ENCODE assay signal across 10 cellular contexts in the genomic region with DNA sequence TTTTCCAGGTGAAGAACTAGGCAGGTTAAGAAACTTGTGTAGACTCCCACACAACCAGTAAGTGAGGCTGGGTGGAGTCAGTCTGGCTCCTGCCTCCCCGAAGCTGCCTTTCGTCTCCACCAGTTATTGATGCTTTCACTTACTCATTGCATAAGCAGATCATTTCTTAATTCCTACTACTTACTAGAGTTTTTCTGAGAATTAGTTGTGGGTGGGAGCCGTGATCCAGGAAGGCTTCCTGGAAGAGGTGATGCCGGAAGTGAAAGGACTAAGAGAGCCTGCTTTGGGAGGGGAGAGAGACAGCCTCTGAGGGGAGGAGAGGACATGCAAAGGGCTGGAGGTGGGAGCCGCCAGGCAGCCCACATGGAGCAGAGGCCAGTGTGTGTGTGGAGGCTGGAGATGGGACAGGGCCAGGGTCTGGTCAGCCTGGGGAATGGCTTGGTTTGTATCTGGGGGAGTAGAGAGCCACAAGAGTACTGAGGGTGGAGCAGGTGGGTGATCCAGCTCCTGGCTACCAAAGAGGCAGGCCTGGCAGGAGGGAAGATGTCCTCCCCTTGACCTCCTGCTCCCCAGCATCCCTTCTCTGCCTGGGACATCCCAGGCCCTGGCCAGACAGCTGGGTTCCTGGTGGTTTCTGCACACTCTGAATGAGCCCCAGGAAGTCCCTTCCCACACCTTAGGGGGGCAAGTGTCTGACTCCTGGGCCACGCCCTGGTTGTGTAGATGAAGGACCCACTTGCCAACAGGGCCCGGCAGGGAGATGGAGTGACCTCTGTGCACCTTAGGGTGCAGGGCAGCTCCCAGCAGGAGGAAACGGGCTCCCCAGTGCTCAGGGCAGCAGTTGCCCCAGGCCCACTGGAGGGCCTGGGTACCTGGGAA. TPM values are rescaled to one million over a fixed set of nuclear protein-coding genes. Genes with fewer than 3 reads are reported as not detected.
A peak's percentile ranks its signal among the peaks of the same experiment; 100 is the strongest.
DNase-seq lines count a peak whose midpoint lies in the region; ATAC-seq, FAIRE-seq and TF ChIP-seq lines count a peak whose summit lies in the region.
"Had no signal": no experiment of that assay in that cellular context is flagged by ENCODE, and none has a peak within 500 bp of the region (broad histone marks: within the 10 kb centered on the region; RNA-seq: fewer than 3 reads in every experiment).

No MANE protein-coding gene starts in this region.

- H3K4me3 Mint-ChIP-seq in activated T-cell treated with anti-CD3 and anti-CD28 coated beads, Interleukin-2, amount 50 U/mL, for 24 hours: peak overlapping the region; percentile 57
- H3K4me3 Mint-ChIP-seq in stimulated activated naive CD8-positive, alpha-beta T cell treated with anti-CD3 and anti-CD28 coated beads, Interleukin-15, Interleukin-2, amounts not matched to agents 100 ng/mL and 50 ng/mL, for 24 hours: peak overlapping the region; percentile 70

- TF ChIP-seq CTCF in kidney (IDR thresholded peaks at IDR 0.05; ENCODE audit: borderline replicate concordance, extremely low read depth, insufficient read depth): no peak

- H3K36me3 Mint-ChIP-seq in activated T-cell treated with anti-CD3 and anti-CD28 coated beads, Interleukin-2, amount 50 U/mL, for 24 hours (ENCODE audit: low read depth): peaks cover 81% of the 10 kb centered on the region
- H3K36me3 Mint-ChIP-seq in stimulated activated naive CD8-positive, alpha-beta T cell treated with anti-CD3 and anti-CD28 coated beads, Interleukin-15, Interleukin-2, amounts not matched to agents 100 ng/mL and 50 ng/mL, for 24 hours (ENCODE audit: low read depth): peaks cover 26% of the 10 kb centered on the region

- H3K9ac ChIP-seq in kidney (ENCODE audit: low read length in 2 of 2): no peak overlapping the region

- no peaks in the 10 kb centered on the region for H3K27me3 Mint-ChIP-seq in activated T-cell treated with anti-CD3 and anti-CD28 coated beads, Interleukin-2, amount 50 U/mL, for 24 hours
- H3K27me3 Mint-ChIP-seq in stimulated activated naive CD8-positive, alpha-beta T cell treated with anti-CD3 and anti-CD28 coated beads, Interleukin-15, Interleukin-2, amounts not matched to agents 100 ng/mL and 50 ng/mL, for 24 hours: no peaks in the 10 kb centered on the region

- FAIRE-seq in kidney (lab: Jason Lieb, UNC): no peak
- FAIRE-seq: islet of Langerhans had no signal

- DNase-seq in activated T-cell treated with anti-CD3 and anti-CD28 coated beads, Interleukin-2, amount 50 U/mL, for 1 hour: peak; percentile 32
- DNase-seq in activated T-cell treated with anti-CD3 and anti-CD28 coated beads for 4 hours (no peak), kidney (peak; percentile 58)
- DNase-seq in activated T-cell treated with anti-CD3 and anti-CD28 coated beads, Interleukin-2, amount 50 U/mL, for 24 hours: peak; percentile 57

- peaks cover 49% of the 10 kb centered on the region for H3K4me1 Mint-ChIP-seq in activated T-cell treated with anti-CD3 and anti-CD28 coated beads, Interleukin-2, amount 50 U/mL, for 24 hours (ENCODE audit: low read depth)
- peaks cover 36% of the 10 kb centered on the region for H3K4me1 Mint-ChIP-seq in stimulated activated naive CD8-positive, alpha-beta T cell treated with anti-CD3 and anti-CD28 coated beads, Interleukin-15, Interleukin-2, amounts not matched to agents 100 ng/mL and 50 ng/mL, for 24 hours (ENCODE audit: low read depth)

- H3K27ac ChIP-seq in kidney (ENCODE audit: low read depth in 2 of 2, low read length in 2 of 2): no peak overlapping the region
- H3K27ac ChIP-seq: VCaP had no signal

- no peaks in the 10 kb centered on the region for H3K4me1 ChIP-seq in kidney (ENCODE audit: control insufficient read depth in 1 of 2, insufficient read depth in 1 of 2, low read depth in 1 of 2, low read length in 2 of 2)

- ATAC-seq in GM21390 (IDR thresholded peaks at IDR 0.05; ENCODE audit: unreplicated experiment): no peak
- no peak for ATAC-seq in GM21737 (IDR thresholded peaks at IDR 0.05; ENCODE audit: unreplicated experiment)
- ATAC-seq in HG03469 (IDR thresholded peaks at IDR 0.05; ENCODE audit: unreplicated experiment): no peak

- H3K36me3 ChIP-seq in kidney (ENCODE audit: control insufficient read depth in 1 of 2, insufficient read depth in 2 of 2, low read length in 2 of 2): no peaks in the 10 kb centered on the region

- intact Hi-C loops in kidney (cut with DNase I): no loop called here

- peak overlapping the region; percentile 95 for H3K27ac Mint-ChIP-seq in activated T-cell treated with anti-CD3 and anti-CD28 coated beads, Interleukin-2, amount 50 U/mL, for 24 hours
- H3K27ac Mint-ChIP-seq in stimulated activated naive CD8-positive, alpha-beta T cell treated with anti-CD3 and anti-CD28 coated beads, Interleukin-15, Interleukin-2, amounts not matched to agents 100 ng/mL and 50 ng/mL, for 24 hours: peak overlapping the region; percentile 87

- no peak overlapping the region for H3K4me3 ChIP-seq in kidney (ENCODE audit: low read length in 2 of 2)

- peaks cover 8% of the 10 kb centered on the region for H3K9me3 Mint-ChIP-seq in activated T-cell treated with anti-CD3 and anti-CD28 coated beads, Interleukin-2, amount 50 U/mL, for 24 hours
- no peaks in the 10 kb centered on the region for H3K9me3 Mint-ChIP-seq in stimulated activated naive CD8-positive, alpha-beta T cell treated with anti-CD3 and anti-CD28 coated beads, Interleukin-15, Interleukin-2, amounts not matched to agents 100 ng/mL and 50 ng/mL, for 24 hours

- no peaks in the 10 kb centered on the region for H3K9me3 ChIP-seq in kidney (ENCODE audit: control insufficient read depth in 1 of 2, low read length in 2 of 2)

RNA-seq across cellular contexts. Expression of a gene that starts 12.2 kb away (rescaled TPM):
- 44.5 TPM for total RNA-seq in kidney
- 49.3 TPM for polyA plus RNA-seq in kidney (ENCODE audit: insufficient read depth, low read depth, low replicate concordance)

RNA-seq across cellular contexts. Expression of a gene that starts 25.3 kb away (rescaled TPM):
- total RNA-seq in kidney: 12.2 TPM
- 34.6 TPM for polyA plus RNA-seq in kidney (ENCODE audit: insufficient read depth, low read depth, low replicate concordance)

RNA-seq across cellular contexts. Expression of a gene that starts 50.2 kb away (rescaled TPM):
- 56.3 TPM for total RNA-seq in kidney
- polyA plus RNA-seq in kidney (ENCODE audit: insufficient read depth, low read depth, low replicate concordance): 149 TPM
